ENCODE assay signal across 28 cellular contexts in the genomic region with DNA sequence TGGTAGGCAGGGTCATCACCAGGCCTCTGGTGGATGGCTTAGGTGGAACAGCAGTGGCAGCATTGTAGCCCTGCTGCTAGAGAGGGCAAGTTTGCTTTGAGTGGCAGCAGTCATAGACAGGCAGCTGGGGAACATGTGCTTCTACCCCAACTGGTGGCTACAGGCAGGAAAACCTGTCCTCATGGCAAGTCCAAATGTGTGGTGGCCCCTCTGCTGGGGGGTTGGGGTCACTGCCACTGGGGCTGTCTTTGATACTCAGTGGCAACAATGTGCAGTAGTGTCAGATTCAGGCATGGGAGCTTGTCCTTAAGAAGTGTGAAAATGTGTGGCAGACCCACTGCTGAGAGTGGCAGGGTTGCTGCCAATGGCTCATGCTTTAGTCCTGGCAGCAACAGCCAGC.
"Had no signal": no experiment of that assay in that cellular context is flagged by ENCODE, and none has a peak within 500 bp of the region (broad histone marks: within the 10 kb centered on the region; RNA-seq: fewer than 3 reads in every experiment).

No MANE protein-coding gene starts in this region.

- H3K4me3 Mint-ChIP-seq: immature natural killer cell; mesothelial cell of epicardium; naive thymus-derived CD8-positive, alpha-beta T cell; nephron; neural crest cell; stimulated activated effector memory CD8-positive, alpha-beta T cell treated with anti-CD3 and anti-CD28 coated beads, Interleukin-12 subunit alpha, Interleukin-12 subunit beta, amount 100 ng/mL, for 72 hours; stimulated activated naive CD8-positive, alpha-beta T cell treated with anti-CD3 and anti-CD28 coated beads, Interleukin-15, Interleukin-2, amounts not matched to agents 100 ng/mL and 50 ng/mL, for 24 hours had no signal

- H3K9me3 ChIP-seq: ovary, prostate gland, suprapubic skin, upper lobe of right lung had no signal

- H3K4me3 ChIP-seq: left lung, lower lobe of right lung, ovary, prostate gland, sigmoid colon, spleen, suprapubic skin, thoracic aorta, tibial artery, upper lobe of right lung had no signal

- DNase-seq: hippocampal formation; immature natural killer cell; kidney; left colon; lower lobe of right lung; mammary epithelial cell; mesenchymal stem cell; naive thymus-derived CD8-positive, alpha-beta T cell; ovary; retina; right cardiac atrium; small intestine; spleen; stimulated activated CD4-positive, alpha-beta T cell treated with anti-CD3 and anti-CD28 coated beads, Interleukin-4, amount 100 ng/mL, for 24 hours; stimulated activated naive CD4-positive, alpha-beta T cell; tibial artery; trophoblast cell; upper lobe of right lung had no signal

- H3K27ac ChIP-seq: left lung, lower lobe of right lung, ovary, prostate gland, sigmoid colon, spleen, suprapubic skin, thoracic aorta, tibial artery, upper lobe of right lung had no signal

- ATAC-seq: left colon; left lung; lower lobe of right lung; naive thymus-derived CD8-positive, alpha-beta T cell; right cardiac atrium; stimulated activated effector memory CD8-positive, alpha-beta T cell treated with anti-CD3 and anti-CD28 coated beads, Interleukin-12 subunit alpha, Interleukin-12 subunit beta, amount 100 ng/mL, for 72 hours; upper lobe of right lung had no signal

- H3K27me3 ChIP-seq: left lung, ovary, sigmoid colon, spleen, suprapubic skin, tibial artery, upper lobe of right lung had no signal

- H3K27ac Mint-ChIP-seq: immature natural killer cell; mesothelial cell of epicardium; naive thymus-derived CD8-positive, alpha-beta T cell; nephron; stimulated activated effector memory CD8-positive, alpha-beta T cell treated with anti-CD3 and anti-CD28 coated beads, Interleukin-12 subunit alpha, Interleukin-12 subunit beta, amount 100 ng/mL, for 72 hours; stimulated activated naive CD8-positive, alpha-beta T cell treated with anti-CD3 and anti-CD28 coated beads, Interleukin-15, Interleukin-2, amounts not matched to agents 100 ng/mL and 50 ng/mL, for 24 hours had no signal

- H3K36me3 ChIP-seq: left lung, lower lobe of right lung, ovary, prostate gland, sigmoid colon, spleen, suprapubic skin, thoracic aorta, tibial artery, upper lobe of right lung had no signal

- H3K4me1 Mint-ChIP-seq: immature natural killer cell; mesothelial cell of epicardium; naive thymus-derived CD8-positive, alpha-beta T cell; nephron; neural crest cell; stimulated activated effector memory CD8-positive, alpha-beta T cell treated with anti-CD3 and anti-CD28 coated beads, Interleukin-12 subunit alpha, Interleukin-12 subunit beta, amount 100 ng/mL, for 72 hours had no signal

- H3K36me3 Mint-ChIP-seq: immature natural killer cell; stimulated activated effector memory CD8-positive, alpha-beta T cell treated with anti-CD3 and anti-CD28 coated beads, Interleukin-12 subunit alpha, Interleukin-12 subunit beta, amount 100 ng/mL, for 72 hours had no signal

- H3K4me1 ChIP-seq: left lung, lower lobe of right lung, prostate gland, sigmoid colon, spleen, suprapubic skin, tibial artery, upper lobe of right lung had no signal

- H3K27me3 Mint-ChIP-seq: naive thymus-derived CD8-positive, alpha-beta T cell; stimulated activated naive CD8-positive, alpha-beta T cell treated with anti-CD3 and anti-CD28 coated beads, Interleukin-15, Interleukin-2, amounts not matched to agents 100 ng/mL and 50 ng/mL, for 24 hours had no signal
